In genomic region chr1:46246548-46247432, GRCh38 we compare ENCODE assay signal across 8 cellular contexts. TPM values are rescaled to one million over a fixed set of nuclear protein-coding genes. Genes with fewer than 3 reads are reported as not detected.
DNase-seq lines count a peak whose midpoint lies in the region; ATAC-seq and TF ChIP-seq lines count a peak whose summit lies in the region.

No MANE protein-coding gene starts in this region.

- peak overlapping the region; percentile 92 for H2AFZ ChIP-seq in OCI-LY7 (ENCODE audit: low read length)

- peak overlapping the region; percentile 95 for H3K4me2 ChIP-seq in OCI-LY7 (ENCODE audit: low read length)

- H3K4me3 Mint-ChIP-seq in CD14-positive monocyte = peak overlapping the region; percentile 97 to 99

- H3K36me3 Mint-ChIP-seq in CD14-positive monocyte = peaks cover 2 to 13% of the 10 kb centered on the region in 2 donors

- BruUV-seq in OCI-LY7 (replicated peaks; lab: Mats Ljungman, UMichigan) = TSS peak; percentile 98

- H3K4me1 ChIP-seq in OCI-LY7 (ENCODE audit: insufficient read depth, low read length, poor library complexity, severe bottlenecking) (peaks cover 32% of the 10 kb centered on the region), heart left ventricle (peaks cover 0 to 18% (median 7%) of the 10 kb centered on the region in 12 donors)

- H4K20me1 ChIP-seq in OCI-LY7 (ENCODE audit: insufficient read depth, low read length) = peaks cover 13% of the 10 kb centered on the region

- H3K9me3 ChIP-seq in OCI-LY7 (ENCODE audit: low read length) (no peaks in the 10 kb centered on the region), heart left ventricle (no peaks in the 10 kb centered on the region)

- peak in 1 of 2 donors; percentile 64 for TF ChIP-seq POLR2A in heart left ventricle (IDR thresholded peaks at IDR 0.05)

- ATAC-seq in GM18909 (IDR thresholded peaks at IDR 0.05; ENCODE audit: poor library complexity, unreplicated experiment) (peak; percentile 55), HG03135 (IDR thresholded peaks at IDR 0.05; ENCODE audit: unreplicated experiment) (peak; percentile 50), heart left ventricle (peak; percentile 85 to 92 (median 90))

- H3K9me2 ChIP-seq in OCI-LY7 (ENCODE audit: insufficient read depth, low read length) = no peaks in the 10 kb centered on the region

- no peaks in the 10 kb centered on the region for H3K9me3 Mint-ChIP-seq in CD14-positive monocyte

- H3K27ac ChIP-seq in OCI-LY7 (ENCODE audit: low read depth, low read length, poor library complexity, severe bottlenecking) (peak overlapping the region; percentile 57), heart left ventricle (peak overlapping the region; percentile 53 to 95 (median 82))

- POLR2A ChIA-PET in OCI-LY7 (lab: Charles Lee) = interaction anchor here (0.6 to 2.0 kb wide), 22 partner anchors 9 to 1588 kb away, joined by 3 to 18 read pairs (median 4); partner anchors contain the start of genes LRRC41, POMGNT1 and UQCRH

- H3K27me3 ChIP-seq in heart left ventricle = no peaks in the 10 kb centered on the region

- CTCF ChIA-PET in OCI-LY7 (lab: Charles Lee; ENCODE audit: unreplicated experiment) = interaction anchor here (0.6 to 1.5 kb wide), 4 partner anchors 9 to 28 kb away, joined by 3 to 10 read pairs (median 4); no protein-coding TSS in a partner anchor

- DNase-seq in CD14-positive monocyte (ENCODE audit: low spot score) (no peak), OCI-LY7 (ENCODE audit: low spot score) (peak; percentile 67), heart left ventricle (peak; percentile 43 to 74 (median 59)), retinal pigment epithelial cell (ENCODE audit: low read depth) (peak; percentile 8), NCI-H1105 (lab: John Stamatoyannopoulos, UW) (no peak)
- DNase-seq in activated naive CD4-positive, alpha-beta T cell treated with anti-CD3 and anti-CD28 coated beads, Interleukin-2, amount 50 U/mL, for 16 hours = peak; percentile 69

- H3K27me3 Mint-ChIP-seq in CD14-positive monocyte (ENCODE audit: low read depth in 3 of 3) = peaks cover 0 to 3% (median 0%) of the 10 kb centered on the region in 3 donors

- H3K79me2 ChIP-seq in OCI-LY7 (ENCODE audit: insufficient read depth, low read depth, low read length) = peaks cover 29% of the 10 kb centered on the region

- intact Hi-C loops in CD14-positive monocyte (cut with micrococcal nuclease) = loop anchor here (2.0 to 5.0 kb wide), 3 partner anchors 56 to 106 kb away; partner anchors contain the start of genes LRRC41 (in 2 of the 2) and UQCRH (in 2 of the 2)
- intact Hi-C loops in OCI-LY7 (cut with micrococcal nuclease; ENCODE audit: unreplicated experiment) = loop anchor here (1.0 to 5.0 kb wide), 4 partner anchors 57 to 559 kb away; partner anchors contain the start of genes GPBP1L1, LRRC41, NSUN4 and TMEM69
- intact Hi-C loops in heart left ventricle (cut with DNase I) = loop anchor here in 8 of 10 donors (1.0 to 10.0 kb wide), 6 partner anchors 54 to 101 kb away; partner anchors contain the start of genes NSUN4 (in 3 of the 8), LRRC41 (in 2 of the 8) and UQCRH (in 2 of the 8)

- WGBS in heart left ventricle, 4 donors = 2 to 4% (median 2%) methylated on average over 28 to 34 of the region's 34 CpGs

- peak overlapping the region; percentile 62 to 94 (median 87) for H3K27ac Mint-ChIP-seq in CD14-positive monocyte

- H3K36me3 ChIP-seq in OCI-LY7 (ENCODE audit: insufficient read depth, low read length) = peaks cover 30% of the 10 kb centered on the region
- no peaks in the 10 kb centered on the region for H3K36me3 ChIP-seq in heart left ventricle

- TF ChIP-seq CTCF in CD14-positive monocyte (IDR thresholded peaks at IDR 0.05) (no peak), OCI-LY7 (conservative IDR thresholded peaks at IDR 0.05; ENCODE audit: low read length) (no peak), heart left ventricle (IDR thresholded peaks at IDR 0.05) (no peak), retinal pigment epithelial cell (conservative IDR thresholded peaks at IDR 0.05; ENCODE audit: low read depth, low read length) (no peak)

- peaks cover 26% of the 10 kb centered on the region for H3K4me1 Mint-ChIP-seq in CD14-positive monocyte

- H3K4me3 ChIP-seq in OCI-LY7 (ENCODE audit: low read depth, low read length, poor library complexity, severe bottlenecking) = peak overlapping the region; percentile 82
- H3K4me3 ChIP-seq in heart left ventricle = peak overlapping the region; percentile 28 to 81 (median 69)
- peak overlapping the region; percentile 91 for H3K4me3 ChIP-seq in retinal pigment epithelial cell (ENCODE audit: low read length)

RNA-seq across cellular contexts. Expression of gene RAD54L, which starts 0.8 kb away (rescaled TPM):
- polyA plus RNA-seq in CD14-positive monocyte (not detected), heart left ventricle (under 1 TPM; 0.30 to 0.33 TPM)
- 53.3 and 62.6 TPM in 2 replicates for total RNA-seq in OCI-LY7 (2014; rRNA removed; shearing (Covaris generic))
- total RNA-seq in OCI-LY7 (2022) (78.5 and 84.6 TPM in 2 replicates), heart left ventricle (1 to 10 TPM in 4 of 9 donors, under 1 TPM in 4, not detected in 1; 0.44 to 4.0 (median 0.87) TPM)

RNA-seq across cellular contexts. Expression of gene LURAP1, which starts 43.7 kb away (rescaled TPM):
- not detected for polyA plus RNA-seq in CD14-positive monocyte
- 0.25 and 0.51 TPM in 2 replicates for total RNA-seq in OCI-LY7 (2014; rRNA removed; shearing (Covaris generic))
- 0.17 and 0.20 TPM in 2 replicates for total RNA-seq in OCI-LY7 (2022)
- 10 to 100 TPM in 2 of 9 donors, 1 to 10 TPM in 7; 7.1 to 10.6 (median 8.9) TPM for total RNA-seq in heart left ventricle
- 10 to 100 TPM in 1 of 2 donors, 1 to 10 TPM in 1; 5.9 to 10.5 TPM for polyA plus RNA-seq in heart left ventricle

RNA-seq across cellular contexts. Expression of gene POMGNT1, which starts 48.6 kb away (rescaled TPM):
- polyA plus RNA-seq in CD14-positive monocyte = 10 to 100 TPM; 10.3 to 12.2 TPM
- 26.8 and 37.3 TPM in 2 replicates for total RNA-seq in OCI-LY7 (2014; rRNA removed; shearing (Covaris generic))
- total RNA-seq in OCI-LY7 (2022) = 30.8 and 33.7 TPM in 2 replicates
- 100 to 1,000 TPM; 117 to 203 (median 144) TPM for total RNA-seq in heart left ventricle
- 100 to 1,000 TPM in 1 of 2 donors, 10 to 100 TPM in 1; 85.2 to 117 TPM for polyA plus RNA-seq in heart left ventricle

RNA-seq across cellular contexts. Expression of gene LRRC41, which starts 56.6 kb away (rescaled TPM):
- polyA plus RNA-seq in CD14-positive monocyte (10 to 100 TPM; 47.4 to 50.9 TPM), heart left ventricle (10 to 100 TPM; 17.4 to 31.7 TPM)
- 24.1 and 36.8 TPM in 2 replicates for total RNA-seq in OCI-LY7 (2014; rRNA removed; shearing (Covaris generic))
- total RNA-seq in OCI-LY7 (2022) (43.7 and 48.8 TPM in 2 replicates), heart left ventricle (10 to 100 TPM; 34.7 to 60.5 (median 45.8) TPM)

RNA-seq across cellular contexts. Expression of gene UQCRH, which starts 56.7 kb away (rescaled TPM):
- polyA plus RNA-seq in CD14-positive monocyte = 100 to 1,000 TPM; 261 to 266 TPM
- total RNA-seq in OCI-LY7 (2014; rRNA removed; shearing (Covaris generic)) = 693 and 1,106 TPM in 2 replicates
- total RNA-seq in OCI-LY7 (2022) = 450 and 489 TPM in 2 replicates
- 1,000 to 10,000 TPM in 3 of 9 donors, 100 to 1,000 TPM in 6; 622 to 2,380 (median 940) TPM for total RNA-seq in heart left ventricle
- 1,000 to 10,000 TPM; 1,451 to 2,138 TPM for polyA plus RNA-seq in heart left ventricle

Comparison
In these comparisons a context has a peak if more than half of its experiments do, and no peak if none do; other contexts are left out.
1. DNase-seq: peak in OCI-LY7 (single experiment), activated naive CD4-positive, alpha-beta T cell treated with anti-CD3 and anti-CD28 coated beads, Interleukin-2, amount 50 U/mL, for 16 hours (single experiment), heart left ventricle (5 of 5) and retinal pigment epithelial cell (single experiment); none in CD14-positive monocyte (single experiment) and NCI-H1105 (single experiment).
2. RNA of gene RAD54L, which starts 0.8 kb away (total RNA-seq): 53.3 to 84.6 TPM in OCI-LY7; 0.44 to 4.0 TPM in heart left ventricle; every median in the first group is over 10 times any median in the second.
3. RNA of gene LURAP1, which starts 43.7 kb away (total RNA-seq): 7.1 to 10.6 TPM in heart left ventricle; 0.17 to 0.51 TPM in OCI-LY7; every median in the first group is over 4 times any median in the second.
4. Peak in every context shown above with its lines, with median percentiles within 50 percentile points of each other: ATAC-seq and H3K4me3 ChIP-seq.